In genomic region chr6:33206864-33207568, GRCh38 we compare ENCODE assay signal across 8 cellular contexts. TPM values are rescaled to one million over a fixed set of nuclear protein-coding genes. Genes with fewer than 3 reads are reported as not detected.
DNase-seq lines count a peak whose midpoint lies in the region; ATAC-seq, FAIRE-seq and TF ChIP-seq lines count a peak whose summit lies in the region.

No MANE protein-coding gene starts in this region.

- FAIRE-seq in keratinocyte (lab: Jason Lieb, UNC) (no peak), small intestine (lab: Jason Lieb, UNC) (no peak)

- H2AFZ ChIP-seq in keratinocyte (ENCODE audit: control insufficient read depth, low read length), result peak overlapping the region; percentile 83

- no peaks in the 10 kb centered on the region for H4K20me1 ChIP-seq in keratinocyte (ENCODE audit: control insufficient read depth, extremely low read depth, insufficient read depth, low read length)

- peaks cover 17% of the 10 kb centered on the region for H3K79me2 ChIP-seq in keratinocyte (ENCODE audit: control insufficient read depth, insufficient read depth, low read length)

- TF ChIP-seq CTCF in keratinocyte (optimal IDR thresholded peaks at IDR 0.05 in 1 of 3, IDR thresholded peaks at IDR 0.05 in 1 of 3, conservative IDR thresholded peaks at IDR 0.05 in 1 of 3; ENCODE audit: extremely low read depth in 1 of 3, insufficient read depth in 2 of 3, low read length in 3 of 3) (no peak), thoracic aorta (IDR thresholded peaks at IDR 0.05) (no peak)

- H3K4me3 Mint-ChIP-seq in activated T-cell treated with anti-CD3 and anti-CD28 coated beads, Interleukin-2, amount 50 U/mL, for 72 hours, result peak overlapping the region; percentile 92 to 98
- H3K4me3 Mint-ChIP-seq in activated naive CD8-positive, alpha-beta T cell, result peak overlapping the region; percentile 93

- dilution Hi-C loops in keratinocyte (cut with MboI; ENCODE audit: extremely low pct_ligation_motif_present, low sequenced_read_pairs), result no loop called here

- H3K27ac ChIP-seq in keratinocyte (ENCODE audit: control insufficient read depth, insufficient read depth, low read length) (peak overlapping the region; percentile 88), thoracic aorta (no peak overlapping the region), small intestine (ENCODE audit: low read depth in 1 of 2, low read length in 1 of 2) (peak overlapping the region in 1 of 2 donors; percentile 95)

- no peaks in the 10 kb centered on the region for H3K9me3 Mint-ChIP-seq in activated T-cell treated with anti-CD3 and anti-CD28 coated beads, Interleukin-2, amount 50 U/mL, for 72 hours
- no peaks in the 10 kb centered on the region for H3K9me3 Mint-ChIP-seq in activated naive CD8-positive, alpha-beta T cell (ENCODE audit: low read depth)

- peaks cover 2% of the 10 kb centered on the region for H3K9me1 ChIP-seq in keratinocyte (ENCODE audit: control insufficient read depth, extremely low read depth, insufficient read depth, low read length)

- H3K36me3 ChIP-seq in keratinocyte (ENCODE audit: control insufficient read depth in 2 of 2, extremely low read depth in 1 of 2, insufficient read depth in 2 of 2, low read length in 2 of 2) (peaks cover 16 to 30% of the 10 kb centered on the region in 2 experiments), thoracic aorta (peaks cover 26% of the 10 kb centered on the region), small intestine (ENCODE audit: control insufficient read depth in 2 of 2, insufficient read depth in 2 of 2, low read length in 2 of 2) (peaks cover 5 to 12% of the 10 kb centered on the region in 2 donors)

- H3K4me3 ChIP-seq in keratinocyte (ENCODE audit: control insufficient read depth in 2 of 3, extremely low read depth in 1 of 3, insufficient read depth in 2 of 3, low read depth in 1 of 3, low read length in 3 of 3) (peak overlapping the region in 2 of 3 experiments; percentile 76 to 94), thoracic aorta (peak overlapping the region; percentile 91), small intestine (ENCODE audit: low read depth in 1 of 2, low read length in 2 of 2) (peak overlapping the region in 1 of 2 donors; percentile 83)

- DNase-seq in activated T-cell treated with anti-CD3 and anti-CD28 coated beads, Interleukin-2, amount 50 U/mL, for 72 hours, result no peak
- no peak for DNase-seq in activated T-cell treated with anti-CD3 and anti-CD28 coated beads, Interleukin-2, amount 50 U/mL, for 48 hours
- DNase-seq in keratinocyte (ENCODE audit: low read depth, low spot score) (no peak), thoracic aorta (ENCODE audit: low spot score) (no peak), small intestine (no peak), NCI-H2171 treated with DMSO at 0.1 percent for 48 hours (lab: John Stamatoyannopoulos, UW) (no peak)

- no peak for ATAC-seq in activated T-cell treated with anti-CD3 and anti-CD28 coated beads, Interleukin-2, amount 50 U/mL, for 72 hours (replicated peaks in 1 of 2)
- ATAC-seq in thoracic aorta (ENCODE audit: insufficient number of reproducible peaks, low FRiP score, low read depth) (no peak), GM21423 (IDR thresholded peaks at IDR 0.05; ENCODE audit: unreplicated experiment) (no peak)

- H3K27me3 ChIP-seq in keratinocyte (ENCODE audit: control insufficient read depth, extremely low read depth, insufficient read depth, low read length) (no peaks in the 10 kb centered on the region), thoracic aorta (replicated peaks; ENCODE audit: insufficient read depth) (no peaks in the 10 kb centered on the region), small intestine (ENCODE audit: control insufficient read depth in 2 of 2, insufficient read depth in 2 of 2, low read length in 2 of 2) (no peaks in the 10 kb centered on the region)

- peaks cover 37% of the 10 kb centered on the region for H3K4me1 ChIP-seq in keratinocyte (ENCODE audit: control insufficient read depth, extremely low read depth, insufficient read depth, low read length)
- peaks cover 14 to 32% of the 10 kb centered on the region in 2 donors for H3K4me1 ChIP-seq in thoracic aorta (ENCODE audit: control insufficient read depth in 1 of 2, low read depth in 2 of 2)
- H3K4me1 ChIP-seq in small intestine (ENCODE audit: control insufficient read depth in 2 of 2, insufficient read depth in 1 of 2, low read depth in 1 of 2, low read length in 1 of 2), result peaks cover 4 to 7% of the 10 kb centered on the region in 2 donors

- H3K27ac Mint-ChIP-seq in activated T-cell treated with anti-CD3 and anti-CD28 coated beads, Interleukin-2, amount 50 U/mL, for 72 hours, result peak overlapping the region; percentile 76
- H3K27ac Mint-ChIP-seq in activated naive CD8-positive, alpha-beta T cell, result no peak overlapping the region

- peaks cover 18 to 25% of the 10 kb centered on the region in 2 donors for H3K36me3 Mint-ChIP-seq in activated T-cell treated with anti-CD3 and anti-CD28 coated beads, Interleukin-2, amount 50 U/mL, for 72 hours (ENCODE audit: insufficient read depth in 2 of 2)
- H3K36me3 Mint-ChIP-seq in activated naive CD8-positive, alpha-beta T cell, result peaks cover 5% of the 10 kb centered on the region

- H3K4me1 Mint-ChIP-seq in activated T-cell treated with anti-CD3 and anti-CD28 coated beads, Interleukin-2, amount 50 U/mL, for 72 hours (ENCODE audit: low read depth), result peaks cover 60% of the 10 kb centered on the region
- H3K4me1 Mint-ChIP-seq in activated naive CD8-positive, alpha-beta T cell (ENCODE audit: low read depth), result peaks cover 51% of the 10 kb centered on the region

- H3K9me3 ChIP-seq in keratinocyte (ENCODE audit: control insufficient read depth, low read depth, low read length), result no peaks in the 10 kb centered on the region
- no peaks in the 10 kb centered on the region for H3K9me3 ChIP-seq in thoracic aorta
- no peaks in the 10 kb centered on the region for H3K9me3 ChIP-seq in small intestine (ENCODE audit: control insufficient read depth, low read depth)

- 25 to 43% (median 35%) methylated on average over 15 to 20 of the region's 20 CpGs for WGBS in small intestine, 3 donors

- H3K27me3 Mint-ChIP-seq in activated T-cell treated with anti-CD3 and anti-CD28 coated beads, Interleukin-2, amount 50 U/mL, for 72 hours (ENCODE audit: low read depth), result no peaks in the 10 kb centered on the region
- H3K27me3 Mint-ChIP-seq in activated naive CD8-positive, alpha-beta T cell, result no peaks in the 10 kb centered on the region

- H3K4me2 ChIP-seq in keratinocyte (ENCODE audit: control insufficient read depth, extremely low read depth, insufficient read depth, low read depth, low read length), result peak overlapping the region; percentile 98

- peak overlapping the region; percentile 89 for H3K9ac ChIP-seq in keratinocyte (ENCODE audit: control insufficient read depth, extremely low read depth, insufficient read depth, low read length)

RNA-seq across cellular contexts. Expression of gene RING1, which starts 1.3 kb away (rescaled TPM):
- 10 to 100 TPM; 30.1 to 37.7 TPM for total RNA-seq in activated T-cell treated with anti-CD3 and anti-CD28 coated beads, Interleukin-2, amount 50 U/mL, for 72 hours
- 20.3 to 28.3 TPM (median 23.0 TPM) in 3 replicates for polyA plus RNA-seq in keratinocyte
- 5.3 TPM for polyA plus RNA-seq in keratinocyte (2011; ENCODE audit: low read depth)
- 15.0 and 20.2 TPM in 2 replicates for polyA plus RNA-seq in keratinocyte (2011; cell fraction: cytosol; rRNA removed)
- polyA plus RNA-seq in keratinocyte (2011; cell fraction: nucleus; rRNA removed), result 34.1 and 40.8 TPM in 2 replicates
- polyA plus RNA-seq in keratinocyte (2012; ENCODE audit: low replicate concordance), result 22.6 and 32.8 TPM in 2 replicates
- polyA minus RNA-seq in keratinocyte, result 12.8 to 30.2 TPM (median 20.1 TPM) in 3 replicates
- 16.5 TPM for polyA minus RNA-seq in keratinocyte (2011; cell fraction: cytosol; rRNA and poly(A)+ RNA removed)
- polyA minus RNA-seq in keratinocyte (2011; cell fraction: nucleus; rRNA and poly(A)+ RNA removed), result 5.1 and 5.7 TPM in 2 replicates
- total RNA-seq in thoracic aorta, result 10 to 100 TPM; 13.2 to 17.3 TPM
- polyA plus RNA-seq in small intestine, result 10 to 100 TPM; 30.4 to 46.7 (median 42.3) TPM

RNA-seq across cellular contexts. Expression of gene HSD17B8, which starts 2.6 kb away (rescaled TPM):
- 10 to 100 TPM; 35.8 to 36.0 TPM for total RNA-seq in activated T-cell treated with anti-CD3 and anti-CD28 coated beads, Interleukin-2, amount 50 U/mL, for 72 hours
- polyA plus RNA-seq in keratinocyte (18.6 to 22.1 TPM (median 20.7 TPM) in 3 replicates), small intestine (10 to 100 TPM; 30.9 to 33.8 (median 32.2) TPM)
- polyA plus RNA-seq in keratinocyte (2011; ENCODE audit: low read depth), result 5.3 TPM
- polyA plus RNA-seq in keratinocyte (2011; cell fraction: cytosol; rRNA removed), result 13.2 and 24.1 TPM in 2 replicates
- polyA plus RNA-seq in keratinocyte (2011; cell fraction: nucleus; rRNA removed), result 13.4 and 14.7 TPM in 2 replicates
- polyA plus RNA-seq in keratinocyte (2012; ENCODE audit: low replicate concordance), result 13.9 and 18.3 TPM in 2 replicates
- 8.5 to 13.3 TPM (median 12.3 TPM) in 3 replicates for polyA minus RNA-seq in keratinocyte
- 12.5 TPM for polyA minus RNA-seq in keratinocyte (2011; cell fraction: cytosol; rRNA and poly(A)+ RNA removed)
- 2.0 and 3.7 TPM in 2 replicates for polyA minus RNA-seq in keratinocyte (2011; cell fraction: nucleus; rRNA and poly(A)+ RNA removed)
- total RNA-seq in thoracic aorta, result 10 to 100 TPM in 1 of 2 donors, 1 to 10 TPM in 1; 4.0 to 15.0 TPM

RNA-seq across cellular contexts. Expression of gene SLC39A7, which starts 6.3 kb away (rescaled TPM):
- total RNA-seq in activated T-cell treated with anti-CD3 and anti-CD28 coated beads, Interleukin-2, amount 50 U/mL, for 72 hours, result 10 to 100 TPM; 56.1 to 58.3 TPM
- 47.6 to 68.6 TPM (median 54.0 TPM) in 3 replicates for polyA plus RNA-seq in keratinocyte
- polyA plus RNA-seq in keratinocyte (2011; ENCODE audit: low read depth), result 23.5 TPM
- polyA plus RNA-seq in keratinocyte (2011; cell fraction: cytosol; rRNA removed), result 28.0 and 32.5 TPM in 2 replicates
- 126 and 135 TPM in 2 replicates for polyA plus RNA-seq in keratinocyte (2011; cell fraction: nucleus; rRNA removed)
- 48.9 and 98.3 TPM in 2 replicates for polyA plus RNA-seq in keratinocyte (2012; ENCODE audit: low replicate concordance)
- 36.1 to 86.7 TPM (median 50.6 TPM) in 3 replicates for polyA minus RNA-seq in keratinocyte
- polyA minus RNA-seq in keratinocyte (2011; cell fraction: cytosol; rRNA and poly(A)+ RNA removed), result 17.3 TPM
- polyA minus RNA-seq in keratinocyte (2011; cell fraction: nucleus; rRNA and poly(A)+ RNA removed), result 40.8 and 62.0 TPM in 2 replicates
- total RNA-seq in thoracic aorta, result 100 to 1,000 TPM in 1 of 2 donors, 10 to 100 TPM in 1; 71.3 to 106 TPM
- 100 to 1,000 TPM in 1 of 3 donors, 10 to 100 TPM in 2; 38.9 to 162 (median 57.3) TPM for polyA plus RNA-seq in small intestine

RNA-seq across cellular contexts. Expression of gene RXRB, which starts 6.6 kb away (rescaled TPM):
- total RNA-seq in activated T-cell treated with anti-CD3 and anti-CD28 coated beads, Interleukin-2, amount 50 U/mL, for 72 hours, result 10 to 100 TPM; 55.6 to 57.5 TPM
- polyA plus RNA-seq in keratinocyte (23.2 to 32.4 TPM (median 25.7 TPM) in 3 replicates), small intestine (10 to 100 TPM; 26.3 to 32.4 (median 29.2) TPM)
- polyA plus RNA-seq in keratinocyte (2011; ENCODE audit: low read depth), result 4.9 TPM
- 14.6 and 15.3 TPM in 2 replicates for polyA plus RNA-seq in keratinocyte (2011; cell fraction: cytosol; rRNA removed)
- 62.1 and 65.8 TPM in 2 replicates for polyA plus RNA-seq in keratinocyte (2011; cell fraction: nucleus; rRNA removed)
- 22.3 and 24.5 TPM in 2 replicates for polyA plus RNA-seq in keratinocyte (2012; ENCODE audit: low replicate concordance)
- 30.8 to 33.3 TPM (median 32.9 TPM) in 3 replicates for polyA minus RNA-seq in keratinocyte
- polyA minus RNA-seq in keratinocyte (2011; cell fraction: cytosol; rRNA and poly(A)+ RNA removed), result 16.5 TPM
- polyA minus RNA-seq in keratinocyte (2011; cell fraction: nucleus; rRNA and poly(A)+ RNA removed), result 17.1 and 19.2 TPM in 2 replicates
- total RNA-seq in thoracic aorta, result 10 to 100 TPM; 38.7 to 47.2 TPM

RNA-seq across cellular contexts. Expression of gene COL11A2, which starts 14.7 kb away (rescaled TPM):
- total RNA-seq in activated T-cell treated with anti-CD3 and anti-CD28 coated beads, Interleukin-2, amount 50 U/mL, for 72 hours, result 1 to 10 TPM; 2.5 to 3.2 TPM
- polyA plus RNA-seq in keratinocyte (0.06 to 0.18 TPM (median 0.08 TPM) in 3 replicates), small intestine (under 1 TPM; 0.27 to 0.67 (median 0.57) TPM)
- polyA plus RNA-seq in keratinocyte (2011; ENCODE audit: low read depth), result 0.15 TPM
- polyA plus RNA-seq in keratinocyte (2011; cell fraction: cytosol; rRNA removed), result 0.04 and 0.05 TPM in 2 replicates
- 0.83 and 0.93 TPM in 2 replicates for polyA plus RNA-seq in keratinocyte (2011; cell fraction: nucleus; rRNA removed)
- 0.09 and 0.38 TPM in 2 replicates for polyA plus RNA-seq in keratinocyte (2012; ENCODE audit: low replicate concordance)
- 0.29 TPM in 1 of 3 replicates, not detected in the others for polyA minus RNA-seq in keratinocyte
- polyA minus RNA-seq in keratinocyte (2011; cell fraction: cytosol; rRNA and poly(A)+ RNA removed), result not detected
- 0.63 TPM in 1 of 2 replicates, not detected in the other for polyA minus RNA-seq in keratinocyte (2011; cell fraction: nucleus; rRNA and poly(A)+ RNA removed)
- 1 to 10 TPM; 1.9 to 3.4 TPM for total RNA-seq in thoracic aorta
